Comparison of ENCODE assay signal across 9 cellular contexts in the genomic region with DNA sequence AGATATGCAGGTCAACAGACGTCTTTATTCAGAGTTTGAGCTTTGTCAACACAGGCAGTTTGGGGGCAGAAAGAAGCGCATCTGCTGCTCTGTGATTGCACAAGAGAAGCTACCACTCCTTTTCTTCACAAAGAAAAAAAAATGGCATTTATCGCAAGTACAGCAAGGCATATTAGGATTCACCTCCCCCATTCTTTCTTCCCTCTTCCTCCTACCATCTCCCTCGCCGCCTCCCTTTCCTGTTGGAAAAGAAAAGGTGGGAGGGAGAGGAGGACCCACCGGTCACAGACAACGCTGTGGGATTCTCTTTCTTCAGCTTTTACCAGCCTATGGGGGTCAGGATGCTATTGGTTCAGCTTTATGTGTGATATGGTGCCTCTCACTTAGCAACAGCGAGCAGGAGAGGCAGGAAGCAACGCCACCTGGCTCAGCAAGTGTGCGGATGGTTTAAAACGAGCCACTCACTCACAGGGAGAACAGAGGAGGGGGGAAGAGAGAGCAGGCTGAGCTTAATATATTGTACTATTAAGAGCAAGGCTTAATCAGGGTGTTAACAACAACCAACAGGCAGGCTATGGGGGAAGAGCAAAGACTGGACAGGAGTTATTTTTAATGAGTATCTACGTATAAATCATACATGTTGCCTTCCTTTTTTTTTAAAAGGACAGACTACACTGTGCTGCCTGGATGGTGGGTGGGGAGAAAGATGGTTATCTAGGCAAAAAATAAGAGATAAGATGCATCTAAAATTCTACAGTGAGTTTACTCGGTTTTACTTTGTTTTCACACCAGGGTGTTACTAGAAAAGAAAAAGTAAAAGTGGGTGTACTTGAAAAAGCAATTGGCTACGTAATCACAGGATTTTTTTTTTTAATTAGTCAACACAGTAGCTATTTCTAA.
DNase-seq lines count a peak whose midpoint lies in the region; ATAC-seq and TF ChIP-seq lines count a peak whose summit lies in the region.
"Had no signal": no experiment of that assay in that cellular context is flagged by ENCODE, and none has a peak within 500 bp of the region (broad histone marks: within the 10 kb centered on the region; RNA-seq: fewer than 3 reads in every experiment).

No MANE protein-coding gene starts in this region.

- no peak overlapping the region for H3K9ac ChIP-seq in rectal smooth muscle tissue (ENCODE audit: low read length)

- peak overlapping the region; percentile 94 to 98 (median 96) for H3K27ac Mint-ChIP-seq in brain

- peaks cover 2% of the 10 kb centered on the region for H3K4me1 ChIP-seq in rectal smooth muscle tissue (ENCODE audit: control insufficient read depth, insufficient read depth, low read length)

- H3K36me3 Mint-ChIP-seq in brain = no peaks in the 10 kb centered on the region

- H3K27me3 ChIP-seq in rectal smooth muscle tissue (ENCODE audit: control insufficient read depth, insufficient read depth, low read length) = no peaks in the 10 kb centered on the region

- peak overlapping the region; percentile 64 for H3K4me3 ChIP-seq in rectal smooth muscle tissue (ENCODE audit: low read length)

- peak overlapping the region; percentile 73 to 83 (median 81) for H3K4me3 Mint-ChIP-seq in brain

- no peaks in the 10 kb centered on the region for H3K9me3 Mint-ChIP-seq in brain

- H3K27me3 Mint-ChIP-seq in brain = no peaks in the 10 kb centered on the region

- peaks cover 67% of the 10 kb centered on the region for H3K4me1 Mint-ChIP-seq in brain

- peak; percentile 60 to 72 for ATAC-seq in activated CD4-positive, CD25-positive, alpha-beta regulatory T cell treated with anti-CD3 and anti-CD28 coated beads, Interleukin-2, amount 50 U/mL, for 24 hours
- no peak for ATAC-seq in HG03280 (IDR thresholded peaks at IDR 0.05; ENCODE audit: unreplicated experiment)

- peak overlapping the region; percentile 4 for H3K27ac ChIP-seq in rectal smooth muscle tissue (ENCODE audit: low read depth, low read length)
- H3K27ac ChIP-seq: C4-2B had no signal

- DNase-seq in activated CD4-positive, CD25-positive, alpha-beta regulatory T cell (lab: John Stamatoyannopoulos, UW) = no peak
- DNase-seq in NCI-H1092 treated with DMSO at 0.1 percent for 48 hours (lab: John Stamatoyannopoulos, UW) (peak; percentile 95), SW480 (ENCODE audit: low spot score) (peak; percentile 9), iPS DF 19.7 (ENCODE audit: low read depth, low spot score) (peak; percentile 90)

- peak in 1 of 2 experiments; percentile 15 for TF ChIP-seq CTCF in brain (conservative IDR thresholded peaks at IDR 0.05)

- no peaks in the 10 kb centered on the region for H3K36me3 ChIP-seq in rectal smooth muscle tissue (ENCODE audit: control insufficient read depth, insufficient read depth, low read length)

Comparison
In these comparisons a context has a peak if more than half of its experiments do, and no peak if none do; other contexts are left out.
1. DNase-seq: peak in NCI-H1092 treated with DMSO at 0.1 percent for 48 hours (single experiment), SW480 (single experiment) and iPS DF 19.7 (single experiment); none in activated CD4-positive, CD25-positive, alpha-beta regulatory T cell (0 of 4).